In genomic region chr10:52451817-52452216, GRCh38 we compare ENCODE assay signal across 18 cellular contexts.
DNase-seq lines count a peak whose midpoint lies in the region; ATAC-seq, FAIRE-seq and TF ChIP-seq lines count a peak whose summit lies in the region.
"Had no signal": no experiment of that assay in that cellular context is flagged by ENCODE, and none has a peak within 500 bp of the region (broad histone marks: within the 10 kb centered on the region; RNA-seq: fewer than 3 reads in every experiment).

No MANE protein-coding gene starts in this region.

- H3K4me3 ChIP-seq in GM23248 (0 out of 2 replicates have a peak overlapping the region, but pooled peaks have one; percentile 10), fibroblast of lung (replicated peaks in 1 of 4; ENCODE audit: control extremely low read depth in 1 of 4, insufficient read depth in 1 of 4, low read depth in 3 of 4, low read length in 4 of 4) (no peak overlapping the region), smooth muscle cell (no peak overlapping the region), pancreas (no peak overlapping the region)
- H3K4me3 ChIP-seq: heart right ventricle, tibial nerve had no signal

- H3K4me2 ChIP-seq in GM23248 (ENCODE audit: unreplicated experiment) (peak overlapping the region; percentile 51), fibroblast of lung (ENCODE audit: extremely low read depth, insufficient read depth, low read length) (no peak overlapping the region), smooth muscle cell (no peak overlapping the region)

- TF ChIP-seq CTCF in RWPE1 (conservative IDR thresholded peaks at IDR 0.05; ENCODE audit: low read depth) (no peak), fibroblast of lung (conservative IDR thresholded peaks at IDR 0.05 in 1 of 2, IDR thresholded peaks at IDR 0.05 in 1 of 2; ENCODE audit: low read depth in 1 of 2, low read length in 2 of 2) (no peak), smooth muscle cell (IDR thresholded peaks at IDR 0.05; ENCODE audit: borderline replicate concordance, insufficient read depth, poor library complexity, severe bottlenecking) (no peak), pancreas (IDR thresholded peaks at IDR 0.05) (no peak)

- H3K9me3 ChIP-seq in GM23248 (ENCODE audit: low read depth), result no peaks in the 10 kb centered on the region
- no peaks in the 10 kb centered on the region for H3K9me3 ChIP-seq in fibroblast of lung (ENCODE audit: control insufficient read depth, insufficient read depth, low read depth, low read length)
- no peaks in the 10 kb centered on the region for H3K9me3 ChIP-seq in smooth muscle cell (replicated peaks; ENCODE audit: low read depth)
- H3K9me3 ChIP-seq in pancreas, result no peaks in the 10 kb centered on the region
- H3K9me3 ChIP-seq: heart right ventricle, tibial nerve had no signal

- H3K36me3 ChIP-seq in GM23248 (ENCODE audit: low read depth), result no peaks in the 10 kb centered on the region
- H3K36me3 ChIP-seq in fibroblast of lung (ENCODE audit: control insufficient read depth, insufficient read depth, low read length), result no peaks in the 10 kb centered on the region
- no peaks in the 10 kb centered on the region for H3K36me3 ChIP-seq in smooth muscle cell (ENCODE audit: low read depth)
- H3K36me3 ChIP-seq in pancreas, result no peaks in the 10 kb centered on the region
- H3K36me3 ChIP-seq: heart right ventricle, tibial nerve had no signal

- CTCF ChIA-PET in RWPE1 (lab: Yijun Ruan, JAX), result interaction anchor here (0.5 to 0.6 kb wide), 2 partner anchors 34 to 275 kb away, joined by 3 to 4 read pairs; no protein-coding TSS in a partner anchor

- peak; percentile 91 for DNase-seq in GM23248
- peak; percentile 57 for DNase-seq in RWPE1 (ENCODE audit: low spot score)
- peak; percentile 34 to 46 for DNase-seq in fibroblast of lung (ENCODE audit: low read depth in 2 of 2)
- no peak for DNase-seq in smooth muscle cell (lab: John Stamatoyannopoulos, UW; ENCODE audit: unreplicated experiment)
- no peak for DNase-seq in occipital lobe (lab: John Stamatoyannopoulos, UW)
- DNase-seq in pancreas, result no peak
- no peak for DNase-seq in stimulated activated CD4-positive, alpha-beta T cell treated with anti-CD3 and anti-CD28 coated beads, Interleukin-1b, Interleukin-23, amount 100 ng/mL, for 48 hours
- DNase-seq: activated naive CD4-positive, alpha-beta T cell treated with Interleukin-2 at 50 U/mL for 16 hours; effector memory CD4-positive, alpha-beta T cell; GDM1; heart right ventricle; naive B cell; NCI-H1105 treated with DMSO at 0.1 percent for 48 hours; stimulated activated CD4-positive, alpha-beta T cell treated with anti-CD3 and anti-CD28 coated beads, Interleukin-2, amount 100 ng/mL, for 48 hours; T-helper 1 cell had no signal

- H3K27me3 ChIP-seq in GM23248 (replicated peaks; ENCODE audit: insufficient read depth) (no peaks in the 10 kb centered on the region), fibroblast of lung (ENCODE audit: control insufficient read depth, insufficient read depth, low read length) (no peaks in the 10 kb centered on the region), smooth muscle cell (ENCODE audit: low read depth) (no peaks in the 10 kb centered on the region), pancreas (no peaks in the 10 kb centered on the region)
- H3K27me3 ChIP-seq: heart right ventricle, tibial nerve had no signal

- no peak for FAIRE-seq in pancreas (lab: Jason Lieb, UNC)
- FAIRE-seq: GM19239 had no signal

- in situ Hi-C loops in GM23248 (cut with MboI), result no loop called here

- intact Hi-C loops in pancreas (cut with DNase I), result no loop called here

- H2AFZ ChIP-seq in GM23248 (peak overlapping the region; percentile 30; the same call in 1 of the 2 replicates), fibroblast of lung (ENCODE audit: low read length) (no peak overlapping the region), smooth muscle cell (ENCODE audit: low read depth) (peak overlapping the region; percentile 66)

- POLR2A ChIA-PET in RWPE1 (lab: Yijun Ruan, JAX; ENCODE audit: low non-redundant PET), result no interaction called here

- H3K79me2 ChIP-seq in GM23248 (ENCODE audit: insufficient read depth) (no peaks in the 10 kb centered on the region), fibroblast of lung (ENCODE audit: control insufficient read depth, insufficient read depth, low read length) (no peaks in the 10 kb centered on the region), smooth muscle cell (ENCODE audit: low read depth) (no peaks in the 10 kb centered on the region)

- peaks cover 56% of the 10 kb centered on the region for H3F3A ChIP-seq in GM23248 (ENCODE audit: insufficient read depth)
- no peaks in the 10 kb centered on the region for H3F3A ChIP-seq in smooth muscle cell (ENCODE audit: low read depth)

- H3K27ac ChIP-seq in GM23248 (peak overlapping the region; percentile 73), RWPE1 (no peak overlapping the region), fibroblast of lung (ENCODE audit: insufficient read depth, low read length) (no peak overlapping the region), smooth muscle cell (ENCODE audit: low read depth) (peak overlapping the region; percentile 4), pancreas (no peak overlapping the region)
- H3K27ac ChIP-seq: heart right ventricle, tibial nerve had no signal

- H3K9ac ChIP-seq in GM23248 (no peak overlapping the region), fibroblast of lung (ENCODE audit: insufficient read depth, low read length) (no peak overlapping the region), smooth muscle cell (ENCODE audit: low read depth) (no peak overlapping the region)

- H3K9me2 ChIP-seq in GM23248 (ENCODE audit: insufficient read depth), result no peaks in the 10 kb centered on the region

- H4K20me1 ChIP-seq in GM23248 (ENCODE audit: insufficient read depth) (no peaks in the 10 kb centered on the region), fibroblast of lung (ENCODE audit: control insufficient read depth, extremely low read depth, insufficient read depth, low read length) (no peaks in the 10 kb centered on the region), smooth muscle cell (ENCODE audit: low read depth) (no peaks in the 10 kb centered on the region)

- H3K4me1 ChIP-seq in GM23248 (ENCODE audit: insufficient read depth) (peaks cover 49% of the 10 kb centered on the region), fibroblast of lung (ENCODE audit: control insufficient read depth, extremely low read depth, insufficient read depth, low read length) (no peaks in the 10 kb centered on the region), smooth muscle cell (ENCODE audit: low read depth) (peaks cover 23% of the 10 kb centered on the region), pancreas (no peaks in the 10 kb centered on the region)
- H3K4me1 ChIP-seq: heart right ventricle, tibial nerve had no signal

- no peak for ATAC-seq in pancreas
- ATAC-seq: left lobe of liver had no signal

Comparison
In these comparisons a context has a peak if more than half of its experiments do, and no peak if none do; other contexts are left out.
1. DNase-seq: peak in GM23248 (single experiment), RWPE1 (single experiment) and fibroblast of lung (2 of 2); none in smooth muscle cell (single experiment), occipital lobe (single experiment), pancreas (0 of 6) and stimulated activated CD4-positive, alpha-beta T cell treated with anti-CD3 and anti-CD28 coated beads, Interleukin-1b, Interleukin-23, amount 100 ng/mL, for 48 hours (single experiment).
2. H3K27ac ChIP-seq: peak in GM23248 (single experiment) and smooth muscle cell (single experiment); none in RWPE1 (single experiment), fibroblast of lung (single experiment) and pancreas (0 of 4).